ENCODE assay signal across 28 cellular contexts in the genomic region with DNA sequence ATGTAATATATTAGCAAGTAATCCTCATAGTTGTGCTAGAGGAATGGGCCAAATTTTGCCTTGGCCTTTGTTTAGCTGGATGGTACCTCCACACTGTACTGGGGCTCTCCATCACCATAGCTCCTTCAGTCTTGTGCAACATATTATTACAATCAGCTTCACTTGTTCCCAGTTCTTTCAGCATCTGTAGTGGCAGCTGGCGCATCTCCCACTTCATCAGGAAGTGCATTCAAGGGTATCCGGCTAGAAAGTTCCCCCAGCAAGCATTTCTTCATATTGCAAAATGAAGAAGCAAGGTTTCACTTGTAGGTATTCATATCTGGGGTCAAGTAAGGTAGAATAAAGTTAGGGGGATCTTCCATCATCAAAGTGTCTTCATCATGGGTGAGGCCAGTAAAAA.
"Had no signal": no experiment of that assay in that cellular context is flagged by ENCODE, and none has a peak within 500 bp of the region (broad histone marks: within the 10 kb centered on the region; RNA-seq: fewer than 3 reads in every experiment).

No MANE protein-coding gene starts in this region.

- H3K27me3 Mint-ChIP-seq: activated CD4-positive, alpha-beta memory T cell treated with anti-CD3 and anti-CD28 coated beads, Interleukin-2, amount 10 ng/mL, durations not matched to agents 7 days and 5 days; dendritic cell treated with granulocyte-macrophage colony-stimulating factor and Interleukin-4, amounts not matched to agents 40 ng/mL and 50 ng/mL, for 4 days had no signal

- H3K27ac Mint-ChIP-seq: activated CD4-positive, alpha-beta memory T cell treated with anti-CD3 and anti-CD28 coated beads, Interleukin-2, amount 10 ng/mL, durations not matched to agents 7 days and 5 days; activated CD4-positive, alpha-beta T cell treated with anti-CD3 and anti-CD28 coated beads, Interleukin-2, amount 10 ng/mL, durations not matched to agents 7 days and 5 days; activated T-helper 17 cell treated with anti-CD3 and anti-CD28 coated beads, Interleukin-2, amount 50 U/mL, for 72 hours; dendritic cell treated with granulocyte-macrophage colony-stimulating factor and Interleukin-4, amounts not matched to agents 40 ng/mL and 50 ng/mL, for 4 days; endodermal cell; nephron progenitor cell; progenitor cell of endocrine pancreas; stimulated activated memory B cell treated with anti-CD40 and anti-IgM and Interleukin-4, amounts not matched to agents 10 μg/mL and 1 μg/mL and 100 μg/mL, for 72 hours had no signal

- DNase-seq: activated CD4-positive, alpha-beta memory T cell treated with anti-CD3 and anti-CD28 coated beads, Interleukin-2, amount 10 ng/mL, durations not matched to agents 7 days and 5 days; activated CD4-positive, alpha-beta T cell treated with anti-CD3 and anti-CD28 coated beads for 1 hour; activated CD4-positive, alpha-beta T cell treated with anti-CD3 and anti-CD28 coated beads, Interleukin-2, amount 10 ng/mL, durations not matched to agents 7 days and 5 days; activated gamma-delta T cell treated with Interleukin-2 at 50 U/mL for 16 hours; activated naive CD4-positive, alpha-beta T cell treated with anti-CD3 and anti-CD28 coated beads, Interleukin-2, amount 50 U/mL, for 16 hours; activated T-cell treated with anti-CD3 and anti-CD28 coated beads, Interleukin-2, amount 50 U/mL, for 4 hours; endodermal cell; glutamatergic neuron; left cardiac atrium; left ventricle myocardium superior; nephron progenitor cell; retina; stimulated activated CD4-positive, alpha-beta T cell treated with anti-CD3 and anti-CD28 coated beads, Interleukin-4, amount 100 ng/mL, for 4 hours; stimulated activated CD8-positive, alpha-beta memory T cell treated with anti-CD3 and anti-CD28 coated beads, Interleukin-4, amount 100 ng/mL, for 48 hours; stomach; tibial artery; upper lobe of right lung had no signal

- FAIRE-seq: bronchial epithelial cell, frontal cortex, islet of Langerhans had no signal

- H3K4me3 ChIP-seq: skin epidermis, stomach, tibial artery, upper lobe of right lung had no signal

- H3K4me1 Mint-ChIP-seq: activated CD4-positive, alpha-beta memory T cell treated with anti-CD3 and anti-CD28 coated beads, Interleukin-2, amount 10 ng/mL, durations not matched to agents 7 days and 5 days; activated CD4-positive, alpha-beta T cell treated with anti-CD3 and anti-CD28 coated beads, Interleukin-2, amount 10 ng/mL, durations not matched to agents 7 days and 5 days; activated T-helper 17 cell treated with anti-CD3 and anti-CD28 coated beads, Interleukin-2, amount 50 U/mL, for 72 hours; central memory CD8-positive, alpha-beta T cell; endodermal cell; nephron progenitor cell; stimulated activated memory B cell treated with anti-CD40 and anti-IgM and Interleukin-4, amounts not matched to agents 10 μg/mL and 1 μg/mL and 100 μg/mL, for 72 hours had no signal

- H3K4me3 Mint-ChIP-seq: activated CD4-positive, alpha-beta memory T cell treated with anti-CD3 and anti-CD28 coated beads, Interleukin-2, amount 10 ng/mL, durations not matched to agents 7 days and 5 days; activated CD4-positive, alpha-beta T cell treated with anti-CD3 and anti-CD28 coated beads, Interleukin-2, amount 10 ng/mL, durations not matched to agents 7 days and 5 days; activated T-cell treated with anti-CD3 and anti-CD28 coated beads, Interleukin-2, amount 50 U/mL, for 4 hours; activated T-helper 17 cell treated with anti-CD3 and anti-CD28 coated beads, Interleukin-2, amount 50 U/mL, for 72 hours; central memory CD8-positive, alpha-beta T cell; dendritic cell treated with granulocyte-macrophage colony-stimulating factor and Interleukin-4, amounts not matched to agents 40 ng/mL and 50 ng/mL, for 4 days; endodermal cell; nephron progenitor cell; stimulated activated memory B cell treated with anti-CD40 and anti-IgM and Interleukin-4, amounts not matched to agents 10 μg/mL and 1 μg/mL and 100 μg/mL, for 72 hours had no signal

- H3K27ac ChIP-seq: neutrophil, skin epidermis, stomach, tibial artery, upper lobe of right lung had no signal

- ATAC-seq: activated T-cell treated with anti-CD3 and anti-CD28 coated beads, Interleukin-2, amount 50 U/mL, for 4 hours; activated T-helper 17 cell treated with anti-CD3 and anti-CD28 coated beads, Interleukin-2, amount 50 U/mL, for 72 hours; left cardiac atrium; left ventricle myocardium superior; sciatic nerve; upper lobe of right lung had no signal

- H3K36me3 Mint-ChIP-seq: stimulated activated memory B cell treated with anti-CD40 and anti-IgM and Interleukin-4, amounts not matched to agents 10 μg/mL and 1 μg/mL and 100 μg/mL, for 72 hours had no signal

- H3K27me3 ChIP-seq: neutrophil, stomach, tibial artery, upper lobe of right lung had no signal

- H3K36me3 ChIP-seq: neutrophil, stomach, tibial artery, upper lobe of right lung had no signal
